In the genomic region with DNA sequence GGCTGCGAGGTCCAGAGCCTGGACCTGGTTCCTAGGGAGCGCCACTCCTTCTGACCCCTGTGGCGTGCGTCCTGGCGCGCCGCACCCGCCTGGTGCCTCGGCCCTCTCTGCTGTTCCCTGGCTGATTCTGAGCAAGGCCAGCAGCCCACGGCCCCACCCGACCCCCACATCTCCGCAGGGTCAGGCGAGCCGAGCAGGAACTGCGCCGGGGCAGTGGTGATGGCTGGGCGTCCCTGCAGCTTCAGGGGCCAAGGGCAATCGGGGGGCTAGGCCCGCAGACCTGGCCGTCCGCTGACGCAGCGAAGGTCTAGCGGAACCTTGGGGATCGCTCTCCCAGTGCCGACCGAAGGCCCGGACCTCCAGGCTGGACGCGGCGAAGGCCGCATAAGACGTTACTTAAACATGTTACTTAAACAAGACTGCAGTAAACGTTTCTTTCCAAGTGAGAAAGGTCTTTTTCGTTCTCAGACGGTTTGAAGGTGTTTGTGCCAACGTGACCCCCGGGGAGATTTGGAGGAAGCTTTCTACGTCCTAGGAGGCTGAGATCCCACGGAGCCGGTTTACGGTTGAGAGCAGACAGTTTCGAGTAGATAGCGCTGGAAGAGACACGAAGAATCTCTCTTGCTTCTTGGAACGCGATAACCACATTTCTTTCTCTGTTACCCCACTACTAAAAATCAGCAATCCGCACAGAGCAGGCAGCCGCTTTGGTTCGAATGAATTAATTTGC, we compare ENCODE assay signal across 20 cellular contexts. TPM values are rescaled to one million over a fixed set of nuclear protein-coding genes. Genes with fewer than 3 reads are reported as not detected.
DNase-seq lines count a peak whose midpoint lies in the region; ATAC-seq, FAIRE-seq and TF ChIP-seq lines count a peak whose summit lies in the region.
"Had no signal": no experiment of that assay in that cellular context is flagged by ENCODE, and none has a peak within 500 bp of the region (broad histone marks: within the 10 kb centered on the region; RNA-seq: fewer than 3 reads in every experiment).

No MANE protein-coding gene starts in this region.

- H3K14ac ChIP-seq in H1 (ENCODE audit: insufficient read length): no peak overlapping the region

- no peaks in the 10 kb centered on the region for H3K79me1 ChIP-seq in H1 (ENCODE audit: low read depth, low read length)

- H3K56ac ChIP-seq in H1 (replicated peaks; ENCODE audit: insufficient read length, low read depth, low read length): no peak overlapping the region

- no peak overlapping the region for H4K5ac ChIP-seq in H1 (ENCODE audit: insufficient read length, low read depth, low read length)

- no peak overlapping the region for H3K4ac ChIP-seq in H1 (replicated peaks; ENCODE audit: insufficient read length, low read depth, low read length)

- H2AFZ ChIP-seq in SK-N-SH (ENCODE audit: low read depth): no peak overlapping the region
- H2AFZ ChIP-seq in H1 (ENCODE audit: low read length): no peak overlapping the region
- H2AFZ ChIP-seq in neural cell (ENCODE audit: low read depth, low read length): no peak overlapping the region

- H3F3A ChIP-seq in SK-N-SH (replicated peaks; ENCODE audit: insufficient read depth) (peaks cover 3% of the 10 kb centered on the region), neural cell (ENCODE audit: insufficient read depth, low read length, poor library complexity, severe bottlenecking) (no peaks in the 10 kb centered on the region)

- FAIRE-seq in H1 (lab: Jason Lieb, UNC): no peak
- FAIRE-seq: A204.1, urothelium cell line had no signal

- TF ChIP-seq POLR2A in H1 (IDR thresholded peaks at IDR 0.05; ENCODE audit: control extremely low read depth in 1 of 2, low read depth in 2 of 2, low read length in 2 of 2): no peak
- no peak for TF ChIP-seq POLR2A in transverse colon (IDR thresholded peaks at IDR 0.05)

- H4K91ac ChIP-seq in H1 (replicated peaks; ENCODE audit: insufficient read length, low read length): no peak overlapping the region

- peaks cover 6% of the 10 kb centered on the region; the same call in 1 of the 2 replicates for H3K23me2 ChIP-seq in H1 (ENCODE audit: low read depth, low read length)

- no peak overlapping the region for H3K9ac ChIP-seq in SK-N-SH
- H3K9ac ChIP-seq in H1 (replicated peaks in 1 of 4; ENCODE audit: extremely low read depth in 1 of 4, low read depth in 3 of 4, low read length in 3 of 4): no peak overlapping the region
- H3K9ac ChIP-seq in neural cell (ENCODE audit: low read length): no peak overlapping the region

- H3K79me2 ChIP-seq in SK-N-SH (ENCODE audit: insufficient read depth) (no peaks in the 10 kb centered on the region), H1 (ENCODE audit: control insufficient read depth in 1 of 2, insufficient read depth in 2 of 2, low read length in 2 of 2) (no peaks in the 10 kb centered on the region), neural cell (replicated peaks; ENCODE audit: insufficient read depth, low read length) (no peaks in the 10 kb centered on the region)

- H3K27ac ChIP-seq in SK-N-SH (ENCODE audit: low read depth in 2 of 2, low read length in 1 of 2) (no peak overlapping the region), H1 (ENCODE audit: low read depth, low read length) (no peak overlapping the region), neural cell (ENCODE audit: low read length) (no peak overlapping the region), transverse colon (peak overlapping the region; percentile 86 to 94 (median 90))
- H3K27ac ChIP-seq: breast epithelium, foreskin keratinocyte, neutrophil had no signal

- no peak for TF ChIP-seq EP300 in SK-N-SH (IDR thresholded peaks at IDR 0.05; ENCODE audit: borderline replicate concordance in 1 of 2, low read depth in 1 of 2, low read length in 1 of 2)
- TF ChIP-seq EP300 in H1 (IDR thresholded peaks at IDR 0.05; ENCODE audit: borderline replicate concordance in 1 of 2, low read depth in 2 of 2, low read length in 2 of 2): no peak
- TF ChIP-seq EP300 in neural cell (conservative IDR thresholded peaks at IDR 0.05; ENCODE audit: poor library complexity, severe bottlenecking): no peak
- no peak for TF ChIP-seq EP300 in transverse colon (IDR thresholded peaks at IDR 0.05; ENCODE audit: low read depth)

- TF ChIP-seq CTCF in SK-N-SH (IDR thresholded peaks at IDR 0.05) (no peak), H1 (IDR thresholded peaks at IDR 0.05; ENCODE audit: control extremely low read depth in 1 of 3, insufficient read depth in 1 of 3, low read depth in 1 of 3, low read length in 3 of 3) (no peak), neural cell (IDR thresholded peaks at IDR 0.05; ENCODE audit: poor library complexity, severe bottlenecking) (no peak), transverse colon (IDR thresholded peaks at IDR 0.05) (no peak)

- TF ChIP-seq RAD21 in SK-N-SH (IDR thresholded peaks at IDR 0.05; ENCODE audit: low read length): no peak
- no peak for TF ChIP-seq RAD21 in H1 (IDR thresholded peaks at IDR 0.05 in 1 of 2, conservative IDR thresholded peaks at IDR 0.05 in 1 of 2; ENCODE audit: low read depth in 2 of 2, low read length in 2 of 2)
- TF ChIP-seq RAD21 in neural cell (conservative IDR thresholded peaks at IDR 0.05): no peak

- POLR2A ChIA-PET in SK-N-SH (lab: Yijun Ruan, JAX) (no interaction called here), H1 (lab: Charles Lee; ENCODE audit: partially characterized antibody) (no interaction called here)

- H3K27me3 ChIP-seq in SK-N-SH (ENCODE audit: insufficient read depth): peaks cover 97% of the 10 kb centered on the region
- peaks cover 88 to 100% (median 96%) of the 10 kb centered on the region in 4 experiments for H3K27me3 ChIP-seq in H1 (replicated peaks in 1 of 4; ENCODE audit: control insufficient read depth in 3 of 4, extremely low read depth in 1 of 4, insufficient read depth in 3 of 4, low read length in 3 of 4)
- peaks cover 99% of the 10 kb centered on the region for H3K27me3 ChIP-seq in neural cell (ENCODE audit: insufficient read depth, low read depth, low read length)
- peaks cover 97% of the 10 kb centered on the region for H3K27me3 ChIP-seq in transverse colon

- 0 out of 2 replicates have a peak overlapping the region, but pooled peaks have one; percentile 3 for H2BK5ac ChIP-seq in H1 (ENCODE audit: low read depth, low read length)

- H3K23ac ChIP-seq in H1 (ENCODE audit: insufficient read length): no peak overlapping the region

- no peak overlapping the region for H3K4me3 ChIP-seq in SK-N-SH (ENCODE audit: low read depth in 2 of 2, low read length in 1 of 2)
- peak overlapping the region in 1 of 4 experiments; percentile 32; a peak in 2 of 8 replicates for H3K4me3 ChIP-seq in H1 (ENCODE audit: extremely low read depth in 1 of 4, insufficient read depth in 2 of 4, low read depth in 3 of 4, low read length in 4 of 4)
- H3K4me3 ChIP-seq in neural cell (ENCODE audit: low read length): no peak overlapping the region
- peak overlapping the region; percentile 7 to 55 (median 30) for H3K4me3 ChIP-seq in transverse colon
- H3K4me3 ChIP-seq: breast epithelium had no signal

- H4K20me1 ChIP-seq in SK-N-SH (ENCODE audit: insufficient read depth) (peaks cover 16% of the 10 kb centered on the region; the same call in 1 of the 2 replicates), H1 (replicated peaks in 1 of 2; ENCODE audit: control insufficient read depth in 1 of 2, insufficient read depth in 2 of 2, low read length in 2 of 2) (peaks cover 25 to 33% of the 10 kb centered on the region in 2 experiments), neural cell (ENCODE audit: insufficient read depth) (no peaks in the 10 kb centered on the region)

- intact Hi-C loops in transverse colon (cut with DNase I; ENCODE audit: low total_unique reads): no loop called here

- H3K36me3 ChIP-seq in SK-N-SH (replicated peaks in 1 of 2; ENCODE audit: control insufficient read depth in 1 of 2, insufficient read depth in 2 of 2, low read length in 1 of 2): no peaks in the 10 kb centered on the region
- H3K36me3 ChIP-seq in H1 (ENCODE audit: control insufficient read depth in 2 of 4, insufficient read depth in 4 of 4, low read length in 3 of 4): peaks cover 0 to 7% (median 0%) of the 10 kb centered on the region in 4 experiments; a peak in 1 of 8 replicates
- H3K36me3 ChIP-seq in neural cell (ENCODE audit: insufficient read depth, low read length): no peaks in the 10 kb centered on the region
- no peaks in the 10 kb centered on the region for H3K36me3 ChIP-seq in transverse colon
- H3K36me3 ChIP-seq: breast epithelium, neutrophil had no signal

- ATAC-seq in SK-N-SH treated with all-trans-retinoic acid at 6 μM for 48 hours (no peak; the same call in 1 of the 3 replicates), GM18861 (IDR thresholded peaks at IDR 0.05; ENCODE audit: unreplicated experiment) (no peak)
- ATAC-seq: activated naive CD8-positive, alpha-beta T cell treated with anti-CD3 and anti-CD28 coated beads, Interleukin-2, amount 50 U/mL, for 24 hours; activated T-helper 17 cell treated with anti-CD3 and anti-CD28 coated beads, Interleukin-2, amount 50 U/mL, for 72 hours; foreskin keratinocyte; right cardiac atrium had no signal

- in situ Hi-C loops in transverse colon (cut with MboI; ENCODE audit: low pct_ligation_motif_present in 1 of 4, low pct_unique_long_range_greater_than_20kb in 1 of 4, low sequenced_read_pairs in 3 of 4): loop anchor here in 1 of 4 donors (10.0 kb wide), 1 partner anchor 93 kb away; a partner anchor contains a TSS
- in situ Hi-C loops in G401 (cut with HindIII; ENCODE audit: low sequenced_read_pairs): no loop called here

- no peaks in the 10 kb centered on the region for H3K9me3 ChIP-seq in SK-N-SH
- no peaks in the 10 kb centered on the region for H3K9me3 ChIP-seq in H1 (ENCODE audit: insufficient read depth in 2 of 2, low read depth in 1 of 2, low read length in 1 of 2)
- no peaks in the 10 kb centered on the region for H3K9me3 ChIP-seq in neural cell (ENCODE audit: low read length)
- H3K9me3 ChIP-seq in transverse colon: no peaks in the 10 kb centered on the region
- H3K9me3 ChIP-seq: breast epithelium, neutrophil had no signal

- H2BK20ac ChIP-seq in H1 (ENCODE audit: low read length): peak overlapping the region; percentile 67; the same call in 1 of the 2 replicates

- CTCF ChIA-PET in SK-N-SH (lab: Yijun Ruan, JAX): no interaction called here
- CTCF ChIA-PET in H1 (lab: Charles Lee; ENCODE audit: partially characterized antibody): interaction anchor here (0.7 to 1.4 kb wide), 2 partner anchors 15 to 41 kb away, joined by 4 read pairs; no protein-coding TSS in a partner anchor

- no peaks in the 10 kb centered on the region; a peak in 1 of 4 replicates for H3K4me1 ChIP-seq in SK-N-SH (ENCODE audit: control insufficient read depth in 1 of 2, insufficient read depth in 2 of 2, low read depth in 1 of 2, low read length in 1 of 2)
- H3K4me1 ChIP-seq in H1 (replicated peaks in 1 of 4; ENCODE audit: control insufficient read depth in 3 of 4, insufficient read depth in 4 of 4, low read length in 3 of 4): peaks cover 10 to 40% (median 27%) of the 10 kb centered on the region in 4 experiments
- peaks cover 4 to 45% (median 6%) of the 10 kb centered on the region in 4 donors for H3K4me1 ChIP-seq in transverse colon
- H3K4me1 ChIP-seq: breast epithelium, foreskin keratinocyte had no signal

- peak; percentile 39 for DNase-seq in SK-N-SH
- DNase-seq in H1 (ENCODE audit: low read depth in 1 of 2, low spot score in 2 of 2): peak in 1 of 2 experiments; percentile 71
- DNase-seq in transverse colon: no peak
- no peak for DNase-seq in G401 (ENCODE audit: low spot score)
- DNase-seq in RPMI8226: no peak
- DNase-seq: activated CD4-positive, alpha-beta T cell treated with anti-CD3 and anti-CD28 coated beads for 48 hours; activated naive CD8-positive, alpha-beta T cell treated with anti-CD3 and anti-CD28 coated beads, Interleukin-2, amount 50 U/mL, for 24 hours; foreskin keratinocyte; NCI-H2029; right cardiac atrium; SW 1271 had no signal

- H4K8ac ChIP-seq in H1 (ENCODE audit: extremely low read depth, insufficient read depth, low read length): no peak overlapping the region; the same call in 1 of the 2 replicates

- H2AK5ac ChIP-seq in H1 (ENCODE audit: low read depth, low read length): no peak overlapping the region

- H2BK12ac ChIP-seq in H1 (ENCODE audit: low read depth, low read length): peak overlapping the region; percentile 34; the same call in 1 of the 2 replicates

- no peak overlapping the region for H2BK120ac ChIP-seq in H1 (replicated peaks; ENCODE audit: low read depth, low read length)

- H3K4me2 ChIP-seq in SK-N-SH (no peak overlapping the region), H1 (ENCODE audit: insufficient read depth in 1 of 2, low read depth in 2 of 2, low read length in 2 of 2) (peak overlapping the region; percentile 51), neural cell (ENCODE audit: low read length) (no peak overlapping the region)

- H2BK15ac ChIP-seq in H1 (ENCODE audit: low read length): no peak overlapping the region

- peak overlapping the region; percentile 63; the same call in 1 of the 2 replicates for H3K18ac ChIP-seq in H1 (ENCODE audit: extremely low read depth, low read length)

- H3K9me2 ChIP-seq in SK-N-SH (no peaks in the 10 kb centered on the region), neural cell (ENCODE audit: insufficient read depth, low read length) (no peaks in the 10 kb centered on the region)

- WGBS in SK-N-SH (ENCODE audit: low lambda C conversion rate): 25% methylated on average over 47 of the region's 50 CpGs
- WGBS in H1 (ENCODE audit: extremely low coverage in 1 of 2, insufficient coverage in 1 of 2, insufficient read length in 1 of 2, insufficient replicate concordance in 2 of 2, low coverage in 1 of 2, low lambda C conversion rate in 2 of 2, missing lambda C conversion rate in 1 of 2), 2 experiments: 2% methylated on average over 49 of the region's 50 CpGs; no CpG with 5 or more reads in 1 of the 2 experiments
- 16 to 17% methylated on average over 7 to 45 of the region's 50 CpGs for WGBS in transverse colon (ENCODE audit: low coverage in 1 of 2), 2 donors

RNA-seq across cellular contexts. Expression of a gene that starts 5.1 kb away (rescaled TPM):
- polyA plus RNA-seq in SK-N-SH (2012; rRNA removed) (not detected in 2 replicates), H1 (2011; rRNA removed) (not detected in 2 replicates), neural cell (not detected in 2 replicates)
- not detected in 2 replicates for polyA plus RNA-seq in SK-N-SH (2012; cell fraction: cytosol; rRNA removed)
- not detected in 2 replicates for polyA plus RNA-seq in SK-N-SH (2012; cell fraction: nucleus; rRNA removed)
- total RNA-seq in H1 (2021; fragmentation: NEBNext Ultra II Directional; extraction: Animal tissue kit (Norgen Biotek cat#: 25700)): not detected in 2 replicates
- not detected for polyA plus RNA-seq in H1 (2011; cell fraction: cytosol; rRNA removed)
- not detected for polyA plus RNA-seq in H1 (2011; cell fraction: nucleus; rRNA removed)
- polyA plus RNA-seq in H1 (2012, experiment 1 of 2): not detected in 4 replicates
- not detected for polyA plus RNA-seq in H1 (2012, experiment 2 of 2)
- polyA plus RNA-seq in H1 (2013, experiment 1 of 2): not detected
- polyA plus RNA-seq in H1 (2013, experiment 2 of 2): not detected
- polyA minus RNA-seq in H1 (2011; rRNA and poly(A)+ RNA removed): not detected in 2 replicates
- not detected for polyA minus RNA-seq in H1 (2011; cell fraction: cytosol; rRNA and poly(A)+ RNA removed)
- polyA minus RNA-seq in H1 (2011; cell fraction: nucleus; rRNA and poly(A)+ RNA removed): not detected
- not detected in 2 replicates for polyA minus RNA-seq in neural cell
- total RNA-seq in transverse colon: 10 to 100 TPM in 2 of 4 donors, 1 to 10 TPM in 2; 7.0 to 11.1 (median 9.7) TPM
- total RNA-seq in G401 (2014; rRNA removed; shearing (Covaris generic)): not detected in 2 replicates
- total RNA-seq: activated T-helper 17 cell treated with anti-CD3 and anti-CD28 coated beads, Interleukin-2, amount 50 U/mL, for 72 hours; foreskin keratinocyte; right cardiac atrium had no signal
- polyA plus RNA-seq: BJ, foreskin keratinocyte, right cardiac atrium had no signal

Comparison
In these comparisons a context has a peak if more than half of its experiments do, and no peak if none do; other contexts are left out.
1. H3K27ac ChIP-seq: peak in transverse colon (4 of 4); none in SK-N-SH (0 of 2), H1 (single experiment) and neural cell (single experiment).
2. H3K4me2 ChIP-seq: peak in H1 (2 of 2); none in SK-N-SH (single experiment) and neural cell (single experiment).
3. H3K4me3 ChIP-seq: peak in transverse colon (4 of 4); none in SK-N-SH (0 of 2) and neural cell (single experiment).